Comparison of ENCODE assay signal across 10 cellular contexts in the genomic region with DNA sequence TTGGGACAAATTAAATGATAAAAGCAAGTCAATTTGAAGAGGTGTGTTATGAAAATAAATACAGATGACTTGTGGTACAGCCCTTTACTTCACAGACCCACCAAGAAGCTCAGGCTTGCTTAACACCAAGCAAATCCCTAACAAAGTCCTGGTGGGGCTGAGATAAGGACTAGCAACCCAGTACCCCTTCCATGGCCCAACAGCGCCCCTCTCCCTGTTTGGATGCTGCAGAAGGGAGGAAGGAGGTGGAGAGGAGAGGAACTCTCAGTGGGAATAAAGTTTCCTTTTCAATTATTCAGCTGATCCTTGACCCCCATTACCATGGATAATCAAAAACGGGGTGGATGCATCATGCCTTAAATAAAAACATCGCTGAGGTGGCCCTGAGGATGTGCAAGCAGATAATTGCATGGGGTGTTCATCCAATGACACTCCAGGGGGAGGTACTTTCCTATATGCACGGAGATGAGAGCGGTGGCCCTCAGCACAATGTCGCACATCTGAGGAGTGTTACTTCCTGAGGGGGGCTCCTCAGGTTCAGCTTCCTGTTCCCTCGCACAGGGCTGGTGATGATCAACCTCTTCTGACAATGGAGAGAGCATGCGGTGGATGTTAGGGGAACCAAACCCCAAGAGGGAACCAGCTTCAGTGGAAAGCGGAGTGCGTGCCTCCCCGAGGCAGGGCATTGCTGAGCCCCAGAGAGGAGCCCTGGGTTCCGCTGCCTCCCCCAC. TPM values are rescaled to one million over a fixed set of nuclear protein-coding genes. Genes with fewer than 3 reads are reported as not detected.
DNase-seq lines count a peak whose midpoint lies in the region; ATAC-seq and FAIRE-seq lines count a peak whose summit lies in the region.
"Had no signal": no experiment of that assay in that cellular context is flagged by ENCODE, and none has a peak within 500 bp of the region (broad histone marks: within the 10 kb centered on the region; RNA-seq: fewer than 3 reads in every experiment).

No MANE protein-coding gene starts in this region.

- H3K4me3 Mint-ChIP-seq in stimulated activated naive CD8-positive, alpha-beta T cell treated with anti-CD3 and anti-CD28 coated beads, Interleukin-15, amount 100 ng/mL, for 72 hours: peak overlapping the region; percentile 87 to 91

- peaks cover 94% of the 10 kb centered on the region for H3K4me1 Mint-ChIP-seq in stimulated activated naive CD8-positive, alpha-beta T cell treated with anti-CD3 and anti-CD28 coated beads, Interleukin-15, amount 100 ng/mL, for 72 hours

- ATAC-seq in stimulated activated naive CD8-positive, alpha-beta T cell treated with anti-CD3 and anti-CD28 coated beads, Interleukin-15, amount 100 ng/mL, for 72 hours: peak; percentile 92

- no peak for FAIRE-seq in frontal cortex (lab: Jason Lieb, UNC)

- no peaks in the 10 kb centered on the region for H3K9me3 Mint-ChIP-seq in stimulated activated naive CD8-positive, alpha-beta T cell treated with anti-CD3 and anti-CD28 coated beads, Interleukin-15, amount 100 ng/mL, for 72 hours

- DNase-seq in DMS 273 (lab: John Stamatoyannopoulos, UW; ENCODE audit: unreplicated experiment) (peak; percentile 29), DMS 273 treated with DMSO at 0.1 percent for 48 hours (lab: John Stamatoyannopoulos, UW) (no peak), activated T-cell treated with anti-CD3 and anti-CD28 coated beads for 24 hours (ENCODE audit: low read depth) (peak; percentile 59), iPS-NIHi7 (ENCODE audit: extremely low spot score) (peak; percentile 54), globus pallidus (ENCODE audit: low spot score) (no peak), frontal cortex (ENCODE audit: low spot score in 2 of 2) (no peak), hepatic stellate cell (ENCODE audit: low spot score) (no peak)
- DNase-seq in stimulated activated naive CD8-positive, alpha-beta T cell treated with anti-CD3 and anti-CD28 coated beads, Interleukin-15, amount 100 ng/mL, for 72 hours: peak; percentile 54 to 75

- peak overlapping the region; percentile 97 for H3K27ac Mint-ChIP-seq in stimulated activated naive CD8-positive, alpha-beta T cell treated with anti-CD3 and anti-CD28 coated beads, Interleukin-15, amount 100 ng/mL, for 72 hours

- no peaks in the 10 kb centered on the region for H3K27me3 Mint-ChIP-seq in stimulated activated naive CD8-positive, alpha-beta T cell treated with anti-CD3 and anti-CD28 coated beads, Interleukin-15, amount 100 ng/mL, for 72 hours

RNA-seq across cellular contexts. Expression of gene ZNF831, which starts 4.4 kb away (rescaled TPM):
- under 0.01 TPM for total RNA-seq in frontal cortex
- total RNA-seq: chondrocyte, renal cortical epithelial cell had no signal

Comparison
In these comparisons a context has a peak if more than half of its experiments do, and no peak if none do; other contexts are left out.
1. DNase-seq: peak in DMS 273 (single experiment), activated T-cell treated with anti-CD3 and anti-CD28 coated beads for 24 hours (single experiment), iPS-NIHi7 (single experiment) and stimulated activated naive CD8-positive, alpha-beta T cell treated with anti-CD3 and anti-CD28 coated beads, Interleukin-15, amount 100 ng/mL, for 72 hours (2 of 2); none in DMS 273 treated with DMSO at 0.1 percent for 48 hours (single experiment), globus pallidus (single experiment), frontal cortex (0 of 2) and hepatic stellate cell (single experiment).